Comparison of ENCODE assay signal across 8 cellular contexts in genomic region chr17:6561446-6561845, GRCh38.
"Had no signal": no experiment of that assay in that cellular context is flagged by ENCODE, and none has a peak within 500 bp of the region (broad histone marks: within the 10 kb centered on the region; RNA-seq: fewer than 3 reads in every experiment).

No MANE protein-coding gene starts in this region.

- H3K4me3 ChIP-seq: GM12878 had no signal

- ATAC-seq: GM12878 had no signal

- FAIRE-seq: G401.6, GM12878, GM12891, GM12892, GM18507, GM19239 had no signal

- DNase-seq: GDM1, GF-D8 had no signal
